In the genomic region with DNA sequence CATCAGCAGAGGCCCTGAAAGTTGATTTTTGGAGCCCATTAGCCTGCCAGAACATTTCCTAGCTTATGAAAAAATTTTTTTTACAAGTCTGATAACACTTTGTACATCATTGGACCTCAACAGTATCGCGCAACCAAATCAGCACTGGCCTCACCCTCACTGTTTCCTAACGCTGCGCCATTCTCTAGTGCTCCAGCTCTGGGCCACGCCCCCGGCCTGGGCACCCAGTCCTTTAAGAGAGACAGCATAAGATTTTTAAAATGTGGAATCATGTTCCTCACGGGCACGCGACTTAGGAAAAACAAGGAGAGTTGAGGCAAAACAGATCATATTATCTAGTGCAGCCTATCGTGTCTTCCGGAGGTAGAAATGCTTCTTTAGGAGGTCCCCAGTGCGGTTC, we compare ENCODE assay signal across 1 cellular context.
TF ChIP-seq lines count a peak whose summit lies in the region.

No MANE protein-coding gene starts in this region.

TF ChIP-seq in HepG2, 621 proteins besides CTCF, POLR2A, EP300 and RAD21 (continued from another document):
- TF ChIP-seq, protein P1, sequence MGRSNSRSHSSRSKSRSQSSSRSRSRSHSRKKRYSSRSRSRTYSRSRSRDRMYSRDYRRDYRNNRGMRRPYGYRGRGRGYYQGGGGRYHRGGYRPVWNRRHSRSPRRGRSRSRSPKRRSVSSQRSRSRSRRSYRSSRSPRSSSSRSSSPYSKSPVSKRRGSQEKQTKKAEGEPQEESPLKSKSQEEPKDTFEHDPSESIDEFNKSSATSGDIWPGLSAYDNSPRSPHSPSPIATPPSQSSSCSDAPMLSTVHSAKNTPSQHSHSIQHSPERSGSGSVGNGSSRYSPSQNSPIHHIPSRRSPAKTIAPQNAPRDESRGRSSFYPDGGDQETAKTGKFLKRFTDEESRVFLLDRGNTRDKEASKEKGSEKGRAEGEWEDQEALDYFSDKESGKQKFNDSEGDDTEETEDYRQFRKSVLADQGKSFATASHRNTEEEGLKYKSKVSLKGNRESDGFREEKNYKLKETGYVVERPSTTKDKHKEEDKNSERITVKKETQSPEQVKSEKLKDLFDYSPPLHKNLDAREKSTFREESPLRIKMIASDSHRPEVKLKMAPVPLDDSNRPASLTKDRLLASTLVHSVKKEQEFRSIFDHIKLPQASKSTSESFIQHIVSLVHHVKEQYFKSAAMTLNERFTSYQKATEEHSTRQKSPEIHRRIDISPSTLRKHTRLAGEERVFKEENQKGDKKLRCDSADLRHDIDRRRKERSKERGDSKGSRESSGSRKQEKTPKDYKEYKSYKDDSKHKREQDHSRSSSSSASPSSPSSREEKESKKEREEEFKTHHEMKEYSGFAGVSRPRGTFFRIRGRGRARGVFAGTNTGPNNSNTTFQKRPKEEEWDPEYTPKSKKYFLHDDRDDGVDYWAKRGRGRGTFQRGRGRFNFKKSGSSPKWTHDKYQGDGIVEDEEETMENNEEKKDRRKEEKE (IDR thresholded peaks at IDR 0.05): no peak
- TF ChIP-seq SIN3A (IDR thresholded peaks at IDR 0.05; ENCODE audit: borderline replicate concordance, low read depth, low read length): no peak
- TF ChIP-seq RNF2 (conservative IDR thresholded peaks at IDR 0.05; ENCODE audit: low read depth): no peak
- TF ChIP-seq, protein P2, sequence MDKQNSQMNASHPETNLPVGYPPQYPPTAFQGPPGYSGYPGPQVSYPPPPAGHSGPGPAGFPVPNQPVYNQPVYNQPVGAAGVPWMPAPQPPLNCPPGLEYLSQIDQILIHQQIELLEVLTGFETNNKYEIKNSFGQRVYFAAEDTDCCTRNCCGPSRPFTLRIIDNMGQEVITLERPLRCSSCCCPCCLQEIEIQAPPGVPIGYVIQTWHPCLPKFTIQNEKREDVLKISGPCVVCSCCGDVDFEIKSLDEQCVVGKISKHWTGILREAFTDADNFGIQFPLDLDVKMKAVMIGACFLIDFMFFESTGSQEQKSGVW (CRISPR knock-in tag; IDR thresholded peaks at IDR 0.05; ENCODE audit: borderline replicate concordance): no peak
- no peak for TF ChIP-seq MTF1 (CRISPR knock-in tag; IDR thresholded peaks at IDR 0.05)
- no peak for TF ChIP-seq CHD2 (IDR thresholded peaks at IDR 0.05; ENCODE audit: low read depth, low read length)
- no peak for TF ChIP-seq AHR (CRISPR knock-in tag; IDR thresholded peaks at IDR 0.05)
- TF ChIP-seq ZNF136 (CRISPR knock-in tag; IDR thresholded peaks at IDR 0.05; ENCODE audit: low read depth): no peak
- no peak for TF ChIP-seq YY1 (IDR thresholded peaks at IDR 0.05; ENCODE audit: insufficient read depth, insufficient replicate concordance, low read depth, low read length)
- no peak for TF ChIP-seq ZFP90 (CRISPR knock-in tag; IDR thresholded peaks at IDR 0.05; ENCODE audit: borderline replicate concordance)
- no peak for TF ChIP-seq ARID2 (CRISPR knock-in tag; IDR thresholded peaks at IDR 0.05; ENCODE audit: borderline replicate concordance)
TF ChIP-seq in HepG2: peak in this region for 0.
